In the genomic region with DNA sequence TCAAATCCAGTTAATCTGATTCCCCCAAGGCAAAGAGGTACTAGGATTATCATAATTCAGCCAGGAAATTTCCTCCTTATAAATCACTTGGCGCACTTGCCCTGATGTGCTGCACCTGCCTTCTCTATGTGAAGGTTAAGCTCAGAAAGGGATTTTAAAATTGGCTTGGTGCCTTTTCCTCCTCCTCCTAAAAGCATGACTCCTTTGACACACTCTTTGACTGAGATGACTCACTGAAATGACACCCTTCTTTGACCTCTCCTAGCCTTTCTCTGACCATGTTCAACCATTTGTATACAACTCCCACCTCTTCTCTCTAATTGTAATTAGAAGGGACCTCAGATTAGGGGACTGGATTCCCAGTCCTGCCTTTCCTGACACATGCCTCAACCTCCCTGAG, we compare ENCODE assay signal across 18 cellular contexts. TPM values are rescaled to one million over a fixed set of nuclear protein-coding genes. Genes with fewer than 3 reads are reported as not detected.
DNase-seq lines count a peak whose midpoint lies in the region; ATAC-seq and TF ChIP-seq lines count a peak whose summit lies in the region.
"Had no signal": no experiment of that assay in that cellular context is flagged by ENCODE, and none has a peak within 500 bp of the region (broad histone marks: within the 10 kb centered on the region; RNA-seq: fewer than 3 reads in every experiment).

No MANE protein-coding gene starts in this region.

- H3K27ac ChIP-seq in HCT116 (ENCODE audit: low read depth, low read length) (no peak overlapping the region), PC-3 (ENCODE audit: low read length) (no peak overlapping the region), right atrium auricular region (peak overlapping the region; percentile 71 to 75), skeletal muscle tissue (ENCODE audit: low read depth, low read length) (peak overlapping the region; percentile 10)
- H3K27ac ChIP-seq: BLaER1 treated with 17β-estradiol and CSF1 and Interleukin-3, amounts not matched to agents 10 nM and 100 nM; ovary; thoracic aorta had no signal

- no peaks in the 10 kb centered on the region for H3K27me3 ChIP-seq in HCT116 (ENCODE audit: insufficient read depth, low read length)
- H3K27me3 ChIP-seq in PC-3 (ENCODE audit: low read length): no peaks in the 10 kb centered on the region
- H3K27me3 ChIP-seq in right atrium auricular region: no peaks in the 10 kb centered on the region
- no peaks in the 10 kb centered on the region for H3K27me3 ChIP-seq in skeletal muscle tissue (ENCODE audit: control insufficient read depth in 3 of 3, insufficient read depth in 3 of 3, low read length in 3 of 3)
- H3K27me3 ChIP-seq in MG63: no peaks in the 10 kb centered on the region
- H3K27me3 ChIP-seq: BLaER1 treated with 17β-estradiol and CSF1 and Interleukin-3, amounts not matched to agents 10 nM and 100 nM; ovary had no signal

- H3K9me3 ChIP-seq in HCT116 (ENCODE audit: control insufficient read depth in 1 of 2, insufficient read depth in 1 of 2, low read depth in 1 of 2, low read length in 2 of 2) (no peaks in the 10 kb centered on the region), PC-3 (ENCODE audit: low read length) (no peaks in the 10 kb centered on the region), right atrium auricular region (no peaks in the 10 kb centered on the region), skeletal muscle tissue (ENCODE audit: control insufficient read depth in 3 of 3, low read length in 3 of 3) (no peaks in the 10 kb centered on the region), MG63 (no peaks in the 10 kb centered on the region)
- H3K9me3 ChIP-seq: BLaER1 treated with 17β-estradiol and CSF1 and Interleukin-3, amounts not matched to agents 10 nM and 100 nM; ovary; thoracic aorta had no signal

- POLR2A ChIA-PET in HCT116 (lab: Charles Lee) (no interaction called here), PC-3 (lab: Charles Lee; ENCODE audit: unreplicated experiment) (no interaction called here)

- H3K4me3 ChIP-seq in HCT116 (replicated peaks in 1 of 2; ENCODE audit: low read depth in 1 of 2, low read length in 2 of 2): no peak overlapping the region
- H3K4me3 ChIP-seq in PC-3 (ENCODE audit: low read length): no peak overlapping the region
- H3K4me3 ChIP-seq in right atrium auricular region: no peak overlapping the region
- H3K4me3 ChIP-seq in skeletal muscle tissue (ENCODE audit: low read length in 3 of 3): no peak overlapping the region
- no peak overlapping the region for H3K4me3 ChIP-seq in MG63
- H3K4me3 ChIP-seq: BLaER1 treated with 17β-estradiol and CSF1 and Interleukin-3, amounts not matched to agents 10 nM and 100 nM; ovary; smooth muscle cell; thoracic aorta had no signal

- H2AFZ ChIP-seq in HCT116 (ENCODE audit: low read depth, low read length, poor library complexity, severe bottlenecking) (no peak overlapping the region), PC-3 (ENCODE audit: low read length) (no peak overlapping the region)

- H3K9ac ChIP-seq in HCT116 (ENCODE audit: low read length) (no peak overlapping the region), PC-3 (ENCODE audit: low read length) (no peak overlapping the region), skeletal muscle tissue (ENCODE audit: low read depth in 1 of 3, low read length in 3 of 3) (no peak overlapping the region)
- H3K9ac ChIP-seq: BLaER1 treated with 17β-estradiol and CSF1 and Interleukin-3, amounts not matched to agents 10 nM and 100 nM had no signal

- H3K36me3 ChIP-seq in HCT116 (ENCODE audit: control insufficient read depth in 1 of 2, insufficient read depth in 2 of 2, low read length in 2 of 2) (no peaks in the 10 kb centered on the region), PC-3 (ENCODE audit: low read depth, low read length) (no peaks in the 10 kb centered on the region), right atrium auricular region (no peaks in the 10 kb centered on the region), skeletal muscle tissue (ENCODE audit: control insufficient read depth in 3 of 3, insufficient read depth in 3 of 3, low read length in 3 of 3) (no peaks in the 10 kb centered on the region), MG63 (peaks cover 14% of the 10 kb centered on the region)
- H3K36me3 ChIP-seq: BLaER1 treated with 17β-estradiol and CSF1 and Interleukin-3, amounts not matched to agents 10 nM and 100 nM; ovary; thoracic aorta had no signal

- intact Hi-C loops in HCT116 (cut with micrococcal nuclease): no loop called here
- intact Hi-C loops in PC-3 (cut with micrococcal nuclease): no loop called here

- H3K9me2 ChIP-seq in HCT116 (ENCODE audit: insufficient read depth) (no peaks in the 10 kb centered on the region), PC-3 (replicated peaks; ENCODE audit: low read length) (no peaks in the 10 kb centered on the region)

- H4K20me1 ChIP-seq in HCT116 (ENCODE audit: insufficient read depth) (no peaks in the 10 kb centered on the region), PC-3 (ENCODE audit: low read length) (no peaks in the 10 kb centered on the region)
- H4K20me1 ChIP-seq: BLaER1 treated with 17β-estradiol and CSF1 and Interleukin-3, amounts not matched to agents 10 nM and 100 nM had no signal

- H3K4me1 ChIP-seq in HCT116 (ENCODE audit: control insufficient read depth in 1 of 2, insufficient read depth in 2 of 2, low read length in 2 of 2) (peaks cover 11 to 12% of the 10 kb centered on the region in 2 experiments; a peak in 3 of 4 replicates), PC-3 (ENCODE audit: insufficient read depth, low read length) (peaks cover 15% of the 10 kb centered on the region; the same call in 1 of the 2 replicates), right atrium auricular region (peaks cover 0 to 91% of the 10 kb centered on the region in 2 donors), skeletal muscle tissue (ENCODE audit: control insufficient read depth in 3 of 3, insufficient read depth in 3 of 3, low read length in 3 of 3) (peaks cover 0 to 18% (median 17%) of the 10 kb centered on the region in 3 donors)
- H3K4me1 ChIP-seq: BLaER1 treated with 17β-estradiol and CSF1 and Interleukin-3, amounts not matched to agents 10 nM and 100 nM had no signal

- TF ChIP-seq RAD21 in HCT116 (IDR thresholded peaks at IDR 0.05; ENCODE audit: low read depth): no peak

- CTCF ChIA-PET in HCT116 (lab: Charles Lee): no interaction called here
- CTCF ChIA-PET in PC-3 (lab: Charles Lee): no interaction called here

- H3F3A ChIP-seq in PC-3 (ENCODE audit: low read length, unreplicated experiment): no peaks in the 10 kb centered on the region

- DNase-seq in HCT116 (ENCODE audit: low read depth, low spot score): no peak
- peak; percentile 43 for DNase-seq in PC-3
- DNase-seq in right atrium auricular region (ENCODE audit: low spot score): no peak
- no peak for DNase-seq in glomerular visceral epithelial cell (ENCODE audit: extremely low spot score)
- DNase-seq in MG63: no peak
- DNase-seq: activated CD8-positive, alpha-beta T cell treated with anti-CD3 and anti-CD28 coated beads for 36 hours; activated T-cell treated with anti-CD3 and anti-CD28 coated beads, Interleukin-2, amount 50 U/mL, for 48 hours; DND-41; effector CD4-positive, alpha-beta T cell; NCI-H1930; NCI-H526 treated with DMSO at 0.1 percent for 48 hours; ovary; T-helper 1 cell had no signal

- TF ChIP-seq CTCF in HCT116 (IDR thresholded peaks at IDR 0.05 in 2 of 3, conservative IDR thresholded peaks at IDR 0.05 in 1 of 3; ENCODE audit: borderline replicate concordance in 1 of 3, insufficient read depth in 1 of 3, low read depth in 2 of 3, low read length in 2 of 3): no peak
- TF ChIP-seq CTCF in PC-3 (conservative IDR thresholded peaks at IDR 0.05; ENCODE audit: low read depth, low read length): no peak
- no peak for TF ChIP-seq CTCF in right atrium auricular region (IDR thresholded peaks at IDR 0.05)

- peak; percentile 58; the same call in 1 of the 2 replicates for ATAC-seq in HCT116
- ATAC-seq in PC-3: peak; percentile 41
- no peak for ATAC-seq in HG03097 (IDR thresholded peaks at IDR 0.05; ENCODE audit: low FRiP score, unreplicated experiment)
- ATAC-seq: activated CD8-positive, alpha-beta T cell treated with anti-CD3 and anti-CD28 coated beads for 36 hours had no signal

- RAD21 ChIA-PET in HCT116 (lab: Charles Lee; ENCODE audit: low non-redundant PET in 1 of 2, low total read pairs in 2 of 2, uncharacterized antibody in 2 of 2, unreplicated experiment in 2 of 2): no interaction called here

- BruUV-seq in HCT116 (replicated peaks; lab: Mats Ljungman, UMichigan): no TSS peak
- BruUV-seq in PC-3 (replicated peaks; lab: Mats Ljungman, UMichigan): no TSS peak

- H3K4me2 ChIP-seq in HCT116 (ENCODE audit: low read length) (peak overlapping the region; percentile 13; the same call in 1 of the 2 replicates), PC-3 (ENCODE audit: low read length) (no peak overlapping the region)
- H3K4me2 ChIP-seq: BLaER1 treated with 17β-estradiol and CSF1 and Interleukin-3, amounts not matched to agents 10 nM and 100 nM; smooth muscle cell had no signal

- TF ChIP-seq POLR2A in HCT116 (IDR thresholded peaks at IDR 0.05; ENCODE audit: borderline replicate concordance, extremely low read depth, insufficient read depth, insufficient read length): no peak

- H3K79me2 ChIP-seq in HCT116 (ENCODE audit: insufficient read depth, low read length): no peaks in the 10 kb centered on the region
- H3K79me2 ChIP-seq in PC-3 (ENCODE audit: low read length): no peaks in the 10 kb centered on the region

TF ChIP-seq in HCT116, 20 proteins besides CTCF, POLR2A, EP300 and RAD21 (continues in another document):
- TF ChIP-seq, protein P1, sequence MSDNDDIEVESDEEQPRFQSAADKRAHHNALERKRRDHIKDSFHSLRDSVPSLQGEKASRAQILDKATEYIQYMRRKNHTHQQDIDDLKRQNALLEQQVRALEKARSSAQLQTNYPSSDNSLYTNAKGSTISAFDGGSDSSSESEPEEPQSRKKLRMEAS (IDR thresholded peaks at IDR 0.05): no peak
- TF ChIP-seq FOSL1 (IDR thresholded peaks at IDR 0.05; ENCODE audit: low read depth) (peak; percentile 60; the same call in 1 of the 2 replicates), EZH2phosphoT487 (IDR thresholded peaks at IDR 0.05; ENCODE audit: borderline replicate concordance) (no peak), ZFX (IDR thresholded peaks at IDR 0.05) (no peak), CBX3 (IDR thresholded peaks at IDR 0.05; ENCODE audit: low read depth) (no peak), ELF1 (IDR thresholded peaks at IDR 0.05; ENCODE audit: borderline replicate concordance, low read depth) (no peak), TCF7L2 (IDR thresholded peaks at IDR 0.05; ENCODE audit: borderline replicate concordance, extremely low read depth, insufficient read depth, insufficient read length) (no peak), EGR1 (IDR thresholded peaks at IDR 0.05; ENCODE audit: low read depth) (no peak), JUND (IDR thresholded peaks at IDR 0.05) (peak; percentile 28; the same call in 1 of the 2 replicates)

RNA-seq across cellular contexts. Expression of a gene that starts 46.5 kb away (rescaled TPM):
- total RNA-seq in HCT116 (2021; ENCODE audit: unreplicated experiment) (96.2 TPM), PC-3 (2014; rRNA removed) (12.3 and 13.8 TPM in 2 replicates), right atrium auricular region (100 to 1,000 TPM; 359 to 404 TPM), skeletal muscle tissue (34.4 TPM)
- polyA plus RNA-seq in HCT116 (2012): 35.7 and 41.2 TPM in 2 replicates
- 19.4 and 23.9 TPM in 2 replicates for total RNA-seq in MG63 (2014; rRNA removed; shearing (Covaris generic); ENCODE audit: low replicate concordance)

Comparison
In these comparisons a context has a peak if more than half of its experiments do, and no peak if none do; other contexts are left out.
1. H3K27ac ChIP-seq: peak in right atrium auricular region (2 of 2) and skeletal muscle tissue (single experiment); none in HCT116 (single experiment) and PC-3 (single experiment).